Comparison of ENCODE assay signal across 2 cellular contexts in genomic region chr11:31805037-31805628, GRCh38.
TF ChIP-seq lines count a peak whose summit lies in the region.

No MANE protein-coding gene starts in this region.

TF ChIP-seq in SK-N-SH, 30 proteins besides CTCF, POLR2A, EP300 and RAD21:
- TF ChIP-seq MEF2A (IDR thresholded peaks at IDR 0.05; ENCODE audit: borderline replicate concordance, low read depth) (no peak), PBX3 (IDR thresholded peaks at IDR 0.05) (no peak), USF1 (IDR thresholded peaks at IDR 0.05; ENCODE audit: borderline replicate concordance, low read depth) (no peak)

TF ChIP-seq in H1, 55 proteins besides CTCF, POLR2A, EP300 and RAD21:
- TF ChIP-seq RNF2 (IDR thresholded peaks at IDR 0.05; ENCODE audit: borderline replicate concordance, low read depth, low read length, missing control alignments, poor library complexity, severe bottlenecking) (peak; percentile 70), KDM4A (IDR thresholded peaks at IDR 0.05; ENCODE audit: low read depth, low read length, severe bottlenecking) (peak; percentile 49), TAF7 (optimal IDR thresholded peaks at IDR 0.05; ENCODE audit: borderline replicate concordance, low read depth, low read length) (no peak), TCF12 (IDR thresholded peaks at IDR 0.05; ENCODE audit: low read depth, low read length) (no peak), USF2 (IDR thresholded peaks at IDR 0.05; ENCODE audit: low read length) (no peak), NANOG (IDR thresholded peaks at IDR 0.05; ENCODE audit: insufficient read depth, low read depth, low read length, poor library complexity, severe bottlenecking) (no peak), EZH2 (IDR thresholded peaks at IDR 0.05; ENCODE audit: low read depth, low read length, severe bottlenecking) (peak; percentile 92), POLR2AphosphoS5 (IDR thresholded peaks at IDR 0.05; ENCODE audit: low read depth, low read length) (no peak), CHD1 (IDR thresholded peaks at IDR 0.05; ENCODE audit: low read depth, low read length) (no peak), BCL11A (IDR thresholded peaks at IDR 0.05; ENCODE audit: low read depth in 2 of 2, low read length in 2 of 2) (no peak), SUZ12 (IDR thresholded peaks at IDR 0.05; ENCODE audit: low read length) (peak; percentile 63), TAF1 (IDR thresholded peaks at IDR 0.05; ENCODE audit: low read depth, low read length) (no peak), BACH1 (IDR thresholded peaks at IDR 0.05; ENCODE audit: low read length) (no peak), CTBP2 (IDR thresholded peaks at IDR 0.05; ENCODE audit: borderline replicate concordance, insufficient read depth, insufficient read length, low read length) (peak; percentile 44), RBBP5 (IDR thresholded peaks at IDR 0.05; ENCODE audit: borderline replicate concordance, low read depth, low read length) (peak; percentile 45; the same call in 1 of the 2 replicates), KDM1A (IDR thresholded peaks at IDR 0.05; ENCODE audit: borderline replicate concordance, low read length) (no peak)
TF ChIP-seq in H1: peak in this region for 6.
